In the genomic region with DNA sequence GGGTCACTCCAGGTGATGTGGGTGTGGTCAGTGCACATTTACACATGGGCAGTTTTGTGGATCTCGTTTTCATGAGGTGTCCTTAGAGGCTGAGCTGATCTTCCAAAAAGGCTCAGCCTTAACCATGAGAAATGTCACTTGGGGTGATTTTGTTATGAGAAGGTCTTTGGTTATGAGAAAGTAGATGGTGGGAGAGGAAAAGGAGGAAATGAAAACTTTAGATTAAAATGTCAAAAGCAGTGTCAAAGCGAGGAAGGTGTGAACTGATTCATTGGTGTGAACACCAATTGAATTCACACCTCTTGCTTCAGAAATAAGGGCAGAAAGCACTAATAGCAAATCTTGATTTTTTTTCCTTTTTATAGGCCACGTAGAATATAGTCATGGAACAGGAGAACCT, we compare ENCODE assay signal across 17 cellular contexts.
A peak's percentile ranks its signal among the peaks of the same experiment; 100 is the strongest.
DNase-seq lines count a peak whose midpoint lies in the region; ATAC-seq and TF ChIP-seq lines count a peak whose summit lies in the region.
"Had no signal": no experiment of that assay in that cellular context is flagged by ENCODE, and none has a peak within 500 bp of the region (broad histone marks: within the 10 kb centered on the region; RNA-seq: fewer than 3 reads in every experiment).

No MANE protein-coding gene starts in this region.

- H3K27me3 ChIP-seq in trophoblast cell (ENCODE audit: insufficient read depth, low read length), result no peaks in the 10 kb centered on the region

- H4K12ac ChIP-seq in trophoblast cell (ENCODE audit: low read depth, low read length), result no peak overlapping the region

- H3K4me2 ChIP-seq in trophoblast cell (ENCODE audit: low read length), result no peak overlapping the region
- H3K4me2 ChIP-seq: GM23338 had no signal

- no peak overlapping the region for H3K14ac ChIP-seq in trophoblast cell (ENCODE audit: low read length)

- H3K79me1 ChIP-seq in trophoblast cell (ENCODE audit: low read length), result no peaks in the 10 kb centered on the region

- no peak overlapping the region for H3K4me3 Mint-ChIP-seq in WTC11
- H3K4me3 Mint-ChIP-seq: CD4-positive, alpha-beta memory T cell; GM23338; H9; HFFc6 had no signal

- H3K27ac ChIP-seq in trophoblast cell (ENCODE audit: low read depth, low read length), result no peak overlapping the region

- H2BK120ac ChIP-seq in trophoblast cell (ENCODE audit: insufficient read depth, low read length, poor library complexity), result no peak overlapping the region

- H4K8ac ChIP-seq in trophoblast cell (ENCODE audit: low read depth, low read length), result no peak overlapping the region

- H3K4me1 ChIP-seq in trophoblast cell (ENCODE audit: control insufficient read depth in 1 of 2, insufficient read depth in 2 of 2, low read length in 2 of 2), result peaks cover 0 to 2% of the 10 kb centered on the region in 2 experiments

- no peak overlapping the region for H2BK5ac ChIP-seq in trophoblast cell (ENCODE audit: low read depth, low read length, poor library complexity)

- H2AK5ac ChIP-seq in trophoblast cell (ENCODE audit: low read length), result no peak overlapping the region

- WGBS in trophoblast cell (ENCODE audit: extremely low coverage, insufficient coverage, insufficient read length), result no CpG with 5 or more reads among the region's 3 CpGs

- no peak overlapping the region for H3K4ac ChIP-seq in trophoblast cell (ENCODE audit: low read depth, low read length)

- no peak overlapping the region for H2AFZ ChIP-seq in trophoblast cell (ENCODE audit: insufficient read depth, low read length, poor library complexity)
- H2AFZ ChIP-seq: GM23338 had no signal

- peaks cover 4% of the 10 kb centered on the region; the same call in 1 of the 2 replicates for H3K4me1 Mint-ChIP-seq in WTC11
- H3K4me1 Mint-ChIP-seq: CD4-positive, alpha-beta memory T cell had no signal

- peaks cover 72% of the 10 kb centered on the region for H3K36me3 Mint-ChIP-seq in WTC11
- H3K36me3 Mint-ChIP-seq: CD4-positive, alpha-beta memory T cell had no signal

- CTCF ChIA-PET in WTC11 (lab: Charles Lee), result no interaction called here

- peak overlapping the region; percentile 44 for H3K9ac ChIP-seq in trophoblast cell (ENCODE audit: low read length)

- peak; percentile 44 for ATAC-seq in GM19463 (IDR thresholded peaks at IDR 0.05; ENCODE audit: unreplicated experiment)
- ATAC-seq in WTC11, result no peak
- ATAC-seq: GM23338, HCT116 had no signal

- H3K9me3 ChIP-seq in trophoblast cell (ENCODE audit: insufficient read depth, low read depth, low read length), result peaks cover 2% of the 10 kb centered on the region

- no peak for TF ChIP-seq CTCF in WTC11 (IDR thresholded peaks at IDR 0.05)

- no peaks in the 10 kb centered on the region for H3K9me3 Mint-ChIP-seq in WTC11
- H3K9me3 Mint-ChIP-seq: GM23338, H9, HFFc6 had no signal

- H3K79me2 ChIP-seq in trophoblast cell (ENCODE audit: control insufficient read depth, insufficient read depth, low read length, poor library complexity), result no peaks in the 10 kb centered on the region

- no peak overlapping the region for H3K23ac ChIP-seq in trophoblast cell (ENCODE audit: low read length)

- H4K91ac ChIP-seq in trophoblast cell (ENCODE audit: low read depth, low read length), result no peak overlapping the region

- H3K27me3 Mint-ChIP-seq in WTC11 (ENCODE audit: low read depth), result no peaks in the 10 kb centered on the region

- no peak overlapping the region for H3K4me3 ChIP-seq in trophoblast cell (ENCODE audit: low read depth, low read length)
- H3K4me3 ChIP-seq: GM23338 had no signal

- H3K18ac ChIP-seq in trophoblast cell (ENCODE audit: low read length), result no peak overlapping the region

- DNase-seq in WTC11 (ENCODE audit: low spot score) (no peak), trophoblast cell (no peak), NCI-H1417 (lab: John Stamatoyannopoulos, UW) (no peak), NCI-H526 treated with DMSO at 0.1 percent for 48 hours (lab: John Stamatoyannopoulos, UW) (no peak), NCI-H2227 treated with DMSO at 0.1 percent for 48 hours (lab: John Stamatoyannopoulos, UW) (no peak)
- DNase-seq: C1 segment of cervical spinal cord; Calu3; CD4-positive, alpha-beta memory T cell; COR-L47; DMS53; DMS79 treated with DMSO at 0.1 percent for 48 hours; GF-D8; H9; HFFc6 had no signal

- H3K27ac Mint-ChIP-seq in WTC11, result peak overlapping the region; percentile 35; the same call in 1 of the 2 replicates
- H3K27ac Mint-ChIP-seq: CD4-positive, alpha-beta memory T cell; GM23338; H9; HFFc6 had no signal

- POLR2A ChIA-PET in WTC11 (lab: Charles Lee), result no interaction called here

- peaks cover 11 to 46% of the 10 kb centered on the region in 2 experiments for H3K36me3 ChIP-seq in trophoblast cell (ENCODE audit: control insufficient read depth in 1 of 2, insufficient read depth in 2 of 2, low read length in 2 of 2)

- H2BK12ac ChIP-seq in trophoblast cell (ENCODE audit: low read length), result no peak overlapping the region

TF ChIP-seq in WTC11, 78 proteins besides CTCF, POLR2A, EP300 and RAD21:
- TF ChIP-seq OVOL2 (CRISPR knock-in tag; IDR thresholded peaks at IDR 0.05; ENCODE audit: borderline replicate concordance), result no peak
- TF ChIP-seq, protein P1, sequence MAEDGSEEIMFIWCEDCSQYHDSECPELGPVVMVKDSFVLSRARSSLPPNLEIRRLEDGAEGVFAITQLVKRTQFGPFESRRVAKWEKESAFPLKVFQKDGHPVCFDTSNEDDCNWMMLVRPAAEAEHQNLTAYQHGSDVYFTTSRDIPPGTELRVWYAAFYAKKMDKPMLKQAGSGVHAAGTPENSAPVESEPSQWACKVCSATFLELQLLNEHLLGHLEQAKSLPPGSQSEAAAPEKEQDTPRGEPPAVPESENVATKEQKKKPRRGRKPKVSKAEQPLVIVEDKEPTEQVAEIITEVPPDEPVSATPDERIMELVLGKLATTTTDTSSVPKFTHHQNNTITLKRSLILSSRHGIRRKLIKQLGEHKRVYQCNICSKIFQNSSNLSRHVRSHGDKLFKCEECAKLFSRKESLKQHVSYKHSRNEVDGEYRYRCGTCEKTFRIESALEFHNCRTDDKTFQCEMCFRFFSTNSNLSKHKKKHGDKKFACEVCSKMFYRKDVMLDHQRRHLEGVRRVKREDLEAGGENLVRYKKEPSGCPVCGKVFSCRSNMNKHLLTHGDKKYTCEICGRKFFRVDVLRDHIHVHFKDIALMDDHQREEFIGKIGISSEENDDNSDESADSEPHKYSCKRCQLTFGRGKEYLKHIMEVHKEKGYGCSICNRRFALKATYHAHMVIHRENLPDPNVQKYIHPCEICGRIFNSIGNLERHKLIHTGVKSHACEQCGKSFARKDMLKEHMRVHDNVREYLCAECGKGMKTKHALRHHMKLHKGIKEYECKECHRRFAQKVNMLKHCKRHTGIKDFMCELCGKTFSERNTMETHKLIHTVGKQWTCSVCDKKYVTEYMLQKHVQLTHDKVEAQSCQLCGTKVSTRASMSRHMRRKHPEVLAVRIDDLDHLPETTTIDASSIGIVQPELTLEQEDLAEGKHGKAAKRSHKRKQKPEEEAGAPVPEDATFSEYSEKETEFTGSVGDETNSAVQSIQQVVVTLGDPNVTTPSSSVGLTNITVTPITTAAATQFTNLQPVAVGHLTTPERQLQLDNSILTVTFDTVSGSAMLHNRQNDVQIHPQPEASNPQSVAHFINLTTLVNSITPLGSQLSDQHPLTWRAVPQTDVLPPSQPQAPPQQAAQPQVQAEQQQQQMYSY (CRISPR knock-in tag; IDR thresholded peaks at IDR 0.05), result no peak
- TF ChIP-seq FOXJ3 (CRISPR knock-in tag; IDR thresholded peaks at IDR 0.05; ENCODE audit: borderline replicate concordance), result no peak
- TF ChIP-seq ZNF396 (CRISPR knock-in tag; IDR thresholded peaks at IDR 0.05; ENCODE audit: borderline replicate concordance), result no peak
